Comparison of ENCODE assay signal across 1 cellular context in the genomic region with DNA sequence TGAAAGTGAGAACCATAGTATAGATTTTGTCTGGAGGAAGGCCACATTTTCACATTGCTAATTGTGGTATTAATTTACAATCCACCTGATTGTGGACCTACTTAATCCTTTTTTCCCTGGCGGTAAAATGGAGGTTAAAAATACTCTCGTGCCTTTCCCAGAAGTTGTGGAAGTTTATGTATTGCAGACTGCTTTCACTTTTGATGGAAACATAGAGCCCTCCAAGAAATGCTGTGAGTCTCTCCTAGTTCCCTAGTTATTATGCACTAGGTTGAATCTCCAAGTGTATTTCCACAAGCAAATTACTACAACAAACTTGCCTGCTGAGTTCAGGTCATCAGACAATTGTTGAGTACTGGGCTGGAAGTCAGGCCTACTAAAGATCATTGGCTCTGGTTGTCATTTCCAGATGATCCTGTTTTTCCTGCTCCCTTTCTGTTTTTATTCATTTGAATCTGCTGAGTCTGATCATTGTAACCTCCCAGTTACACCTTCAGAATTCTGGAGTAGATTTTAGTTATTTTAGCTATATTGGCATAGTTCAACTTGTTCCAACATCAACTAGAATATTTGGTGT.
TF ChIP-seq lines count a peak whose summit lies in the region.

No MANE protein-coding gene starts in this region.

TF ChIP-seq in H1, 55 proteins besides CTCF, POLR2A, EP300 and RAD21 (continued from another document):
- TF ChIP-seq CHD7 (IDR thresholded peaks at IDR 0.05; ENCODE audit: insufficient replicate concordance, low read length), result no peak
- TF ChIP-seq ATF3 (IDR thresholded peaks at IDR 0.05; ENCODE audit: insufficient read depth, low read depth, low read length), result no peak
- TF ChIP-seq SIX5 (IDR thresholded peaks at IDR 0.05; ENCODE audit: low read depth, low read length), result no peak
- TF ChIP-seq CHD2 (IDR thresholded peaks at IDR 0.05; ENCODE audit: low read length), result no peak
- TF ChIP-seq CTBP2 (IDR thresholded peaks at IDR 0.05; ENCODE audit: borderline replicate concordance, insufficient read depth, insufficient read length, low read length), result no peak
- TF ChIP-seq, protein P1, sequence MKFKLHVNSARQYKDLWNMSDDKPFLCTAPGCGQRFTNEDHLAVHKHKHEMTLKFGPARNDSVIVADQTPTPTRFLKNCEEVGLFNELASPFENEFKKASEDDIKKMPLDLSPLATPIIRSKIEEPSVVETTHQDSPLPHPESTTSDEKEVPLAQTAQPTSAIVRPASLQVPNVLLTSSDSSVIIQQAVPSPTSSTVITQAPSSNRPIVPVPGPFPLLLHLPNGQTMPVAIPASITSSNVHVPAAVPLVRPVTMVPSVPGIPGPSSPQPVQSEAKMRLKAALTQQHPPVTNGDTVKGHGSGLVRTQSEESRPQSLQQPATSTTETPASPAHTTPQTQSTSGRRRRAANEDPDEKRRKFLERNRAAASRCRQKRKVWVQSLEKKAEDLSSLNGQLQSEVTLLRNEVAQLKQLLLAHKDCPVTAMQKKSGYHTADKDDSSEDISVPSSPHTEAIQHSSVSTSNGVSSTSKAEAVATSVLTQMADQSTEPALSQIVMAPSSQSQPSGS (IDR thresholded peaks at IDR 0.05; ENCODE audit: low read length), result no peak
TF ChIP-seq in H1: peak in this region for 0.
